In the genomic region with DNA sequence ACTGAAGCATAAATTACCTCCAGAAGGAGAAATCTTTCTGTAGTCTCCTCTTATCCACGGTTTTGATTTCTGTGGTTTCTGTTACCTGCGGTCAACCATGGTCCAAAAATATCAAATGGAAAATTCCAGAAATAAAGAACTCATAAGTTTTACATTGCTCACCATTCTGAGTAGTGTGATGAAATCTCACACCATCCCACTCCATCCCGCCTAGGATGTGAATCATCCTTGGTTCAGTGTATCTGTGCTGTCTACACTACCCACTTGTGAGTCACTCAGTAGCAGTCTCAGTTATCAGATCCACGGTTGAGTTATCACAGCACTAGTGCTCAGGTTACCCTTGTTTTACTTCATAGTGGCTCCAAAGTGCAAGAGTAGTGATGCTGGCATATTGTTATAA, we compare ENCODE assay signal across 10 cellular contexts.
DNase-seq lines count a peak whose midpoint lies in the region; ATAC-seq, FAIRE-seq and TF ChIP-seq lines count a peak whose summit lies in the region.
"Had no signal": no experiment of that assay in that cellular context is flagged by ENCODE, and none has a peak within 500 bp of the region (broad histone marks: within the 10 kb centered on the region; RNA-seq: fewer than 3 reads in every experiment).

No MANE protein-coding gene starts in this region.

- in situ Hi-C loops in GM23248 (cut with MboI) (no loop called here), GM13976 (cut with MboI; ENCODE audit: low sequenced_read_pairs, unreplicated experiment) (no loop called here)

- TF ChIP-seq CTCF in astrocyte (IDR thresholded peaks at IDR 0.05; ENCODE audit: insufficient read depth, low read depth, low read length) = no peak
- no peak for TF ChIP-seq CTCF in GM13976 (IDR thresholded peaks at IDR 0.05; ENCODE audit: borderline replicate concordance, control extremely low read depth, extremely low read depth, insufficient read depth, missing control alignments)

- H3K27me3 ChIP-seq in GM23248 (replicated peaks; ENCODE audit: insufficient read depth) (no peaks in the 10 kb centered on the region), astrocyte (ENCODE audit: insufficient read depth, low read length) (no peaks in the 10 kb centered on the region), mesenchymal stem cell (ENCODE audit: control insufficient read depth in 1 of 2, insufficient read depth in 1 of 2, low read length in 2 of 2) (no peaks in the 10 kb centered on the region)
- H3K27me3 ChIP-seq: SJCRH30 had no signal

- H2BK12ac ChIP-seq in mesenchymal stem cell (ENCODE audit: low read length in 2 of 2) = no peak overlapping the region

- H3K36me3 ChIP-seq in GM23248 (ENCODE audit: low read depth) = no peaks in the 10 kb centered on the region
- no peaks in the 10 kb centered on the region for H3K36me3 ChIP-seq in astrocyte (ENCODE audit: insufficient read depth, low read length)
- H3K36me3 ChIP-seq in mesenchymal stem cell (ENCODE audit: control insufficient read depth in 1 of 2, insufficient read depth in 2 of 2, low read depth in 1 of 2, low read length in 2 of 2) = no peaks in the 10 kb centered on the region
- H3K36me3 ChIP-seq: SJCRH30 had no signal

- H3K27ac ChIP-seq in GM23248 (peak overlapping the region; percentile 75), astrocyte (ENCODE audit: low read depth, low read length) (peak overlapping the region; percentile 54), mesenchymal stem cell (ENCODE audit: low read length, poor library complexity, severe bottlenecking) (peak overlapping the region; percentile 10)
- H3K27ac ChIP-seq: SJCRH30 had no signal

- no peak overlapping the region for H3K14ac ChIP-seq in mesenchymal stem cell (ENCODE audit: low read length in 2 of 2)

- H3K36me3 Mint-ChIP-seq in astrocyte (ENCODE audit: low read depth, unreplicated experiment) = no peaks in the 10 kb centered on the region

- FAIRE-seq in astrocyte (lab: Jason Lieb, UNC) = peak; percentile 100

- H3K79me2 ChIP-seq in GM23248 (ENCODE audit: insufficient read depth) (no peaks in the 10 kb centered on the region), astrocyte (ENCODE audit: insufficient read depth, low read length) (no peaks in the 10 kb centered on the region)

- H3K4me1 Mint-ChIP-seq in astrocyte (ENCODE audit: low read depth, unreplicated experiment) = peaks cover 22% of the 10 kb centered on the region
- H3K4me1 Mint-ChIP-seq: central memory CD8-positive, alpha-beta T cell had no signal

- H2BK15ac ChIP-seq in mesenchymal stem cell (ENCODE audit: low read depth, poor library complexity, severe bottlenecking) = no peak overlapping the region

- no peaks in the 10 kb centered on the region for H3K9me3 ChIP-seq in GM23248 (ENCODE audit: low read depth)
- H3K9me3 ChIP-seq in astrocyte (ENCODE audit: insufficient read depth, low read depth, low read length) = no peaks in the 10 kb centered on the region
- H3K9me3 ChIP-seq in mesenchymal stem cell (ENCODE audit: control insufficient read depth, low read length) = no peaks in the 10 kb centered on the region
- H3K9me3 ChIP-seq: SJCRH30 had no signal

- ATAC-seq in HG03521 (IDR thresholded peaks at IDR 0.05; ENCODE audit: unreplicated experiment) = no peak

- peaks cover 38% of the 10 kb centered on the region for H3K4me1 ChIP-seq in GM23248 (ENCODE audit: insufficient read depth)
- H3K4me1 ChIP-seq in astrocyte (ENCODE audit: insufficient read depth, low read length) = peaks cover 20% of the 10 kb centered on the region
- H3K4me1 ChIP-seq in mesenchymal stem cell (ENCODE audit: control insufficient read depth, insufficient read depth, low read depth, low read length) = no peaks in the 10 kb centered on the region
- H3K4me1 ChIP-seq: SJCRH30 had no signal

- DNase-seq in AG08395 (ENCODE audit: low spot score) (peak; percentile 82), GM23248 (peak; percentile 96), astrocyte (ENCODE audit: low read depth) (peak; percentile 100), mesenchymal stem cell (peak; percentile 87), SK-N-DZ (ENCODE audit: low spot score) (no peak), GM13976 (ENCODE audit: low spot score) (no peak), SIG-M5 (lab: John Stamatoyannopoulos, UW) (no peak)

- H3K4me2 ChIP-seq in GM23248 (ENCODE audit: unreplicated experiment) (peak overlapping the region; percentile 65), astrocyte (ENCODE audit: low read length) (peak overlapping the region; percentile 40), mesenchymal stem cell (ENCODE audit: low read length, poor library complexity, severe bottlenecking) (no peak overlapping the region)

- H3K23ac ChIP-seq in mesenchymal stem cell (ENCODE audit: low read length in 2 of 2) = no peak overlapping the region

- H4K20me1 ChIP-seq in GM23248 (ENCODE audit: insufficient read depth) (no peaks in the 10 kb centered on the region), astrocyte (ENCODE audit: insufficient read depth, low read length) (no peaks in the 10 kb centered on the region)

- H3K4me3 ChIP-seq in GM23248 (peak overlapping the region; percentile 21; the same call in 1 of the 2 replicates), astrocyte (ENCODE audit: insufficient read depth, low read depth, low read length) (no peak overlapping the region), mesenchymal stem cell (ENCODE audit: insufficient read depth in 1 of 2, low read depth in 1 of 2, low read length in 2 of 2) (no peak overlapping the region)
- H3K4me3 ChIP-seq: SJCRH30 had no signal

- H3K4me3 Mint-ChIP-seq in astrocyte (ENCODE audit: unreplicated experiment) = no peak overlapping the region
- H3K4me3 Mint-ChIP-seq: central memory CD8-positive, alpha-beta T cell had no signal

- H3K9me2 ChIP-seq in GM23248 (ENCODE audit: insufficient read depth) = no peaks in the 10 kb centered on the region

- H2BK120ac ChIP-seq in mesenchymal stem cell (ENCODE audit: low read depth, low read length) = no peak overlapping the region

- H3K27ac Mint-ChIP-seq in astrocyte (ENCODE audit: unreplicated experiment) = peak overlapping the region; percentile 91

- H2AFZ ChIP-seq in GM23248 (no peak overlapping the region), astrocyte (ENCODE audit: low read depth, low read length) (no peak overlapping the region), mesenchymal stem cell (ENCODE audit: low read depth, low read length) (no peak overlapping the region)

- no peak overlapping the region for H3K18ac ChIP-seq in mesenchymal stem cell (ENCODE audit: low read depth in 1 of 2, low read length in 2 of 2)

- H3K79me1 ChIP-seq in mesenchymal stem cell (replicated peaks; ENCODE audit: low read length, poor library complexity, severe bottlenecking) = no peaks in the 10 kb centered on the region

- H3K9ac ChIP-seq in GM23248 (peak overlapping the region; percentile 32), astrocyte (ENCODE audit: low read length) (no peak overlapping the region), mesenchymal stem cell (ENCODE audit: low read length) (peak overlapping the region; percentile 53)

- H4K8ac ChIP-seq in mesenchymal stem cell (ENCODE audit: low read length) = no peak overlapping the region

- H3K4ac ChIP-seq in mesenchymal stem cell (ENCODE audit: low read depth in 1 of 2, low read length in 2 of 2) = no peak overlapping the region

- H2AK5ac ChIP-seq in mesenchymal stem cell (ENCODE audit: low read length, severe bottlenecking) = no peak overlapping the region

- 0 to 1% methylated on average over 4 of the region's 4 CpGs for WGBS in GM23248 (ENCODE audit: low coverage in 1 of 2, low lambda C conversion rate in 2 of 2, missing lambda C conversion rate in 2 of 2), 2 experiments
- WGBS in mesenchymal stem cell = 28% methylated on average over 4 of the region's 4 CpGs

- H3K27me3 Mint-ChIP-seq in astrocyte (ENCODE audit: low read depth, unreplicated experiment) = no peaks in the 10 kb centered on the region
- H3K27me3 Mint-ChIP-seq: central memory CD8-positive, alpha-beta T cell had no signal

- H3K9me3 Mint-ChIP-seq in astrocyte (ENCODE audit: unreplicated experiment) = no peaks in the 10 kb centered on the region

- peaks cover 33% of the 10 kb centered on the region for H3F3A ChIP-seq in GM23248 (ENCODE audit: insufficient read depth)

- H2BK5ac ChIP-seq in mesenchymal stem cell (ENCODE audit: low read depth, low read length, poor library complexity, severe bottlenecking) = no peak overlapping the region

- H4K91ac ChIP-seq in mesenchymal stem cell (ENCODE audit: low read length) = no peak overlapping the region

Comparison
In these comparisons a context has a peak if more than half of its experiments do, and no peak if none do; other contexts are left out.
1. DNase-seq: peak in AG08395 (single experiment), GM23248 (single experiment), astrocyte (single experiment) and mesenchymal stem cell (single experiment); none in SK-N-DZ (single experiment), GM13976 (single experiment) and SIG-M5 (single experiment).
2. H3K27ac ChIP-seq: peak in every context shown above with its lines; median percentile 75 in GM23248; 54 in astrocyte; 10 in mesenchymal stem cell.